In the genomic region with DNA sequence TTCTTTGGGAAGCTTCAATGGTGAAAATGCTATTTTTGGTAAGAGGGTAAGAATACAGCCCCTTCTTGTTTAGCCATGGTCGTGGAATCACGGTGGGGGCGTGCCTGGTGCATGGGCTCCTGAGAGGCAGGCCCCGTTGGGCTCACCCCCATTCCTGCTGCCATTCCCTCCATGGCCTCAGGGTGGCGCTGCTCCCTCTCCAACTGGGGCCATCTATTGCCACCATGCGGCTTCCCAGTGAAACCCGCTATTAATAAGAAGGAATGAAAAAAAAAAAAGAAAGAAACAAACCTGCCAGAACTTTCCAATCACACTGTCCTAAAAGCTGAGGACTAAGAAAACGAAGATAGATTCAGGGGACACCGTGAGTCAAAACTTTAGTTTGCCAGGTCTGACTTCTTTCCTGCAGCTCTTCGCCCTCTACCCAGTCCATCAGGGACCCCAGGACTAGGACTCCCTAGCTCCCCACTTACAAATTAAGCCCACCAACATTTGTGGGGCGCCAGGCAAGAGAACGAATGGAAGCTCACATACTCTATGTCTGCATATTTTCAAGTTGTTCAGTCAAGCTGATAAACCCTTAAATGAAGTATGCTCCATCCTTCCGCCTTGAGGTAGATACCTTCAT, we compare ENCODE assay signal across 8 cellular contexts. TPM values are rescaled to one million over a fixed set of nuclear protein-coding genes. Genes with fewer than 3 reads are reported as not detected.
A peak's percentile ranks its signal among the peaks of the same experiment; 100 is the strongest.
DNase-seq lines count a peak whose midpoint lies in the region; ATAC-seq and TF ChIP-seq lines count a peak whose summit lies in the region.

No MANE protein-coding gene starts in this region.

- peaks cover 4 to 7% of the 10 kb centered on the region in 2 experiments for H3K4me1 ChIP-seq in neutrophil (ENCODE audit: control insufficient read depth in 1 of 2, insufficient read depth in 1 of 2, low read depth in 1 of 2, low read length in 1 of 2)

- H3K4me3 ChIP-seq in fibroblast of pulmonary artery (replicated peaks; ENCODE audit: low read depth, low read length) (no peak overlapping the region), neutrophil (ENCODE audit: low read depth in 1 of 2, low read length in 1 of 2) (no peak overlapping the region)

- TF ChIP-seq CTCF in fibroblast of pulmonary artery (IDR thresholded peaks at IDR 0.05; ENCODE audit: low read length, missing control alignments) (peak; percentile 97), neutrophil (IDR thresholded peaks at IDR 0.05) (peak; percentile 98)

- no peaks in the 10 kb centered on the region for H3K27me3 ChIP-seq in neutrophil

- no peak for TF ChIP-seq POLR2A in GM18505 (IDR thresholded peaks at IDR 0.05; ENCODE audit: borderline replicate concordance, extremely low read depth, insufficient read depth, insufficient read length)

- peak overlapping the region; percentile 26 for H3K27ac ChIP-seq in neutrophil

- DNase-seq in A172 (ENCODE audit: low spot score) (peak; percentile 61), HUDEP-2 (lab: John Stamatoyannopoulos, UW; ENCODE audit: unreplicated experiment in 76 of 76) (peak in 71 of 76 experiments; percentile 6 to 88 (median 65)), RKO (ENCODE audit: low spot score) (peak; percentile 71), activated T-helper 1 cell treated with Interleukin-2 at 50 U/mL for 16 hours (ENCODE audit: low read depth) (peak; percentile 71), fibroblast of pulmonary artery (ENCODE audit: low read depth) (peak; percentile 74), superior temporal gyrus (ENCODE audit: extremely low spot score) (peak; percentile 92)

- no peaks in the 10 kb centered on the region for H3K36me3 ChIP-seq in neutrophil

- no peaks in the 10 kb centered on the region for H3K9me3 ChIP-seq in neutrophil

- ATAC-seq in GM18505 (IDR thresholded peaks at IDR 0.05; ENCODE audit: unreplicated experiment) = peak; percentile 66

RNA-seq across cellular contexts. Expression of a gene that starts 30.6 kb away (rescaled TPM):
- 25.7 and 36.6 TPM in 2 replicates for total RNA-seq in A172 (2014; rRNA removed; shearing (Covaris generic))
